10 cellular contexts compared by ENCODE assay signal in genomic region chr19:11168568-11168967, GRCh38. TPM values are rescaled to one million over a fixed set of nuclear protein-coding genes. Genes with fewer than 3 reads are reported as not detected.
DNase-seq lines count a peak whose midpoint lies in the region; ATAC-seq and TF ChIP-seq lines count a peak whose summit lies in the region.
"Had no signal": no experiment of that assay in that cellular context is flagged by ENCODE, and none has a peak within 500 bp of the region (broad histone marks: within the 10 kb centered on the region; RNA-seq: fewer than 3 reads in every experiment).

No MANE protein-coding gene starts in this region.

- H3K9me3 ChIP-seq in breast epithelium = no peaks in the 10 kb centered on the region
- no peaks in the 10 kb centered on the region for H3K9me3 ChIP-seq in vagina

- no peaks in the 10 kb centered on the region for H3K27me3 Mint-ChIP-seq in MCF 10A (ENCODE audit: insufficient read depth, unreplicated experiment)

- peak; percentile 91 for DNase-seq in MCF 10A (ENCODE audit: unreplicated experiment)
- DNase-seq in breast epithelium (ENCODE audit: low spot score in 2 of 2) = no peak
- peak; percentile 87 for DNase-seq in astrocyte of the hippocampus (ENCODE audit: low read depth, low spot score)
- peak; percentile 95 for DNase-seq in hepatic stellate cell (ENCODE audit: low spot score)
- DNase-seq in vagina (ENCODE audit: extremely low spot score in 2 of 2) = no peak
- DNase-seq in retina = no peak
- no peak for DNase-seq in GM10248 (ENCODE audit: extremely low spot score)
- DNase-seq: activated CD8-positive, alpha-beta T cell treated with anti-CD3 and anti-CD28 coated beads, Interleukin-2, amount 10 ng/mL, durations not matched to agents 7 days and 5 days had no signal

- ATAC-seq in HG03025 (IDR thresholded peaks at IDR 0.05; ENCODE audit: low FRiP score, unreplicated experiment) = no peak
- ATAC-seq: activated CD8-positive, alpha-beta T cell treated with anti-CD3 and anti-CD28 coated beads, Interleukin-2, amount 10 ng/mL, durations not matched to agents 7 days and 5 days had no signal

- no peak overlapping the region for H3K4me3 ChIP-seq in breast epithelium
- no peak overlapping the region for H3K4me3 ChIP-seq in vagina

- H3K4me1 ChIP-seq in breast epithelium (peaks cover 0 to 2% of the 10 kb centered on the region in 2 donors), vagina (peaks cover 63% of the 10 kb centered on the region)

- H3K4me1 Mint-ChIP-seq in MCF 10A (ENCODE audit: insufficient read depth, unreplicated experiment) = peaks cover 12% of the 10 kb centered on the region

- H3K27ac Mint-ChIP-seq in MCF 10A (ENCODE audit: low read depth, unreplicated experiment) = peak overlapping the region; percentile 90
- H3K27ac Mint-ChIP-seq: activated CD8-positive, alpha-beta T cell treated with anti-CD3 and anti-CD28 coated beads, Interleukin-2, amount 10 ng/mL, durations not matched to agents 7 days and 5 days had no signal

- no peaks in the 10 kb centered on the region for H3K9me3 Mint-ChIP-seq in MCF 10A (ENCODE audit: unreplicated experiment)

- no TSS peak for BruUV-seq in MCF 10A (replicated peaks; lab: Mats Ljungman, UMichigan)

- intact Hi-C loops in MCF 10A (cut with micrococcal nuclease) (loop anchor here (2.0 kb wide), 1 partner anchor 30 kb away; no protein-coding TSS in a partner anchor), breast epithelium (cut with DNase I; ENCODE audit: low total_unique reads) (no loop called here), vagina (cut with DNase I) (no loop called here)

- TF ChIP-seq POLR2A in breast epithelium (IDR thresholded peaks at IDR 0.05) (no peak), vagina (IDR thresholded peaks at IDR 0.05) (no peak)

- POLR2A ChIA-PET in MCF 10A (lab: Yijun Ruan, JAX) (interaction anchor here (0.6 to 2.9 kb wide), 8 partner anchors 11 to 132 kb away, joined by 3 to 15 read pairs (median 4); no protein-coding TSS in a partner anchor), GM10248 (lab: Yijun Ruan, JAX) (no interaction called here)

- H3K27ac ChIP-seq in breast epithelium (peak overlapping the region in 1 of 2 donors; percentile 65), vagina (peak overlapping the region; percentile 85)
- H3K27ac ChIP-seq: 22Rv1 had no signal

- no peak overlapping the region for H3K4me3 Mint-ChIP-seq in MCF 10A (ENCODE audit: unreplicated experiment)
- H3K4me3 Mint-ChIP-seq: activated CD8-positive, alpha-beta T cell treated with anti-CD3 and anti-CD28 coated beads, Interleukin-2, amount 10 ng/mL, durations not matched to agents 7 days and 5 days had no signal

- H3K36me3 Mint-ChIP-seq in MCF 10A (ENCODE audit: insufficient read depth, unreplicated experiment) = peaks cover 83% of the 10 kb centered on the region

- H3K27me3 ChIP-seq in breast epithelium (no peaks in the 10 kb centered on the region), vagina (no peaks in the 10 kb centered on the region)

- CTCF ChIA-PET in MCF 10A (lab: Yijun Ruan, JAX) = interaction anchor here (0.6 to 2.4 kb wide), 3 partner anchors 13 to 52 kb away, joined by 3 to 10 read pairs (median 4); partner anchors contain the start of gene SPC24
- CTCF ChIA-PET in GM10248 (lab: Yijun Ruan, JAX) = interaction anchor here (1.5 to 1.6 kb wide), 3 partner anchors 39 to 75 kb away, joined by 3 to 5 read pairs (median 3); no protein-coding TSS in a partner anchor

- TF ChIP-seq CTCF in MCF 10A (IDR thresholded peaks at IDR 0.05; ENCODE audit: unreplicated experiment) (no peak), breast epithelium (IDR thresholded peaks at IDR 0.05) (no peak), vagina (IDR thresholded peaks at IDR 0.05) (no peak), GM10248 (IDR thresholded peaks at IDR 0.05; ENCODE audit: control extremely low read depth, extremely low read depth, low read depth, missing control alignments) (no peak)

- H3K36me3 ChIP-seq in breast epithelium (peaks cover 5% of the 10 kb centered on the region), vagina (peaks cover 5 to 49% of the 10 kb centered on the region in 2 donors)

RNA-seq across cellular contexts. Expression of gene SPC24, which starts 13.0 kb away (rescaled TPM):
- total RNA-seq in MCF 10A (2022) (8.6 and 16.4 TPM in 2 replicates), breast epithelium (1 to 10 TPM in 2 of 3 donors, under 1 TPM in 1; 0.66 to 4.8 (median 2.3) TPM), vagina (2.7 TPM)

RNA-seq across cellular contexts. Expression of gene KANK2, which starts 28.8 kb away (rescaled TPM):
- total RNA-seq in MCF 10A (2022) (25.0 and 29.2 TPM in 2 replicates), breast epithelium (100 to 1,000 TPM; 142 to 477 (median 197) TPM), vagina (486 TPM)

Comparison
In these comparisons a context has a peak if more than half of its experiments do, and no peak if none do; other contexts are left out.
1. DNase-seq: peak in MCF 10A (single experiment), astrocyte of the hippocampus (single experiment) and hepatic stellate cell (single experiment); none in breast epithelium (0 of 2), vagina (0 of 2), retina (single experiment) and GM10248 (single experiment).